Comparison of ENCODE assay signal across 21 cellular contexts in genomic region chr15:36254446-36254845, GRCh38.
DNase-seq lines count a peak whose midpoint lies in the region; ATAC-seq and TF ChIP-seq lines count a peak whose summit lies in the region.
"Had no signal": no experiment of that assay in that cellular context is flagged by ENCODE, and none has a peak within 500 bp of the region (broad histone marks: within the 10 kb centered on the region; RNA-seq: fewer than 3 reads in every experiment).

No MANE protein-coding gene starts in this region.

- TF ChIP-seq CTCF in HEK293 (tag by site-specific recombination; IDR thresholded peaks at IDR 0.05) (no peak), fibroblast of villous mesenchyme (IDR thresholded peaks at IDR 0.05; ENCODE audit: insufficient read depth, low read depth, low read length) (no peak), type B pancreatic cell (conservative IDR thresholded peaks at IDR 0.05) (no peak)

- CTCF ChIA-PET in HEK293 (lab: Yijun Ruan, JAX) = no interaction called here
- CTCF ChIA-PET in activated CD4-positive, alpha-beta T cell treated with anti-CD3 and anti-CD28 coated beads for 36 hours (lab: Charles Lee) = no interaction called here

- H3K27me3 Mint-ChIP-seq in type B pancreatic cell = no peaks in the 10 kb centered on the region
- H3K27me3 Mint-ChIP-seq in activated CD4-positive, alpha-beta T cell treated with anti-CD3 and anti-CD28 coated beads for 36 hours = no peaks in the 10 kb centered on the region
- H3K27me3 Mint-ChIP-seq: CD8-positive, alpha-beta memory T cell had no signal

- intact Hi-C loops in activated CD4-positive, alpha-beta T cell treated with anti-CD3 and anti-CD28 coated beads for 36 hours (cut with DNase I, micrococcal nuclease) = no loop called here

- peak overlapping the region; percentile 9 for H3K27ac Mint-ChIP-seq in type B pancreatic cell
- no peak overlapping the region for H3K27ac Mint-ChIP-seq in activated CD4-positive, alpha-beta T cell treated with anti-CD3 and anti-CD28 coated beads for 36 hours
- H3K27ac Mint-ChIP-seq: CD8-positive, alpha-beta memory T cell; H9 had no signal

- no peak overlapping the region for H3K27ac ChIP-seq in HEK293 (ENCODE audit: extremely low read depth, low read depth, low read length)
- H3K27ac ChIP-seq: 22Rv1, C4-2B, KMS-11, SJSA1 had no signal

- no peaks in the 10 kb centered on the region for H3K36me3 ChIP-seq in HEK293 (ENCODE audit: control insufficient read depth in 2 of 2, insufficient read depth in 1 of 2, low read length in 2 of 2)
- H3K36me3 ChIP-seq: SJSA1 had no signal

- H3K9me3 Mint-ChIP-seq in type B pancreatic cell = peaks cover 5% of the 10 kb centered on the region
- no peaks in the 10 kb centered on the region for H3K9me3 Mint-ChIP-seq in activated CD4-positive, alpha-beta T cell treated with anti-CD3 and anti-CD28 coated beads for 36 hours (ENCODE audit: low read depth)
- H3K9me3 Mint-ChIP-seq: H9 had no signal

- peaks cover 30% of the 10 kb centered on the region for H3K4me1 Mint-ChIP-seq in type B pancreatic cell (ENCODE audit: unreplicated experiment)
- H3K4me1 Mint-ChIP-seq in activated CD4-positive, alpha-beta T cell treated with anti-CD3 and anti-CD28 coated beads for 36 hours = no peaks in the 10 kb centered on the region
- H3K4me1 Mint-ChIP-seq: CD8-positive, alpha-beta memory T cell had no signal

- H3K9me3 ChIP-seq in HEK293 (ENCODE audit: control insufficient read depth, insufficient read depth, low read depth, low read length) = no peaks in the 10 kb centered on the region

- no peaks in the 10 kb centered on the region for H3K4me1 ChIP-seq in HEK293 (ENCODE audit: control insufficient read depth, insufficient read depth, low read length)
- H3K4me1 ChIP-seq: SJSA1 had no signal

- POLR2A ChIA-PET in HEK293 (lab: Yijun Ruan, JAX) = no interaction called here
- POLR2A ChIA-PET in activated CD4-positive, alpha-beta T cell treated with anti-CD3 and anti-CD28 coated beads for 36 hours (lab: Charles Lee) = no interaction called here

- H3K4me3 ChIP-seq in HEK293 (ENCODE audit: low read depth, low read length) (no peak overlapping the region), fibroblast of villous mesenchyme (ENCODE audit: low read depth, low read length) (no peak overlapping the region)
- H3K4me3 ChIP-seq: SJSA1 had no signal

- H3K36me3 Mint-ChIP-seq in type B pancreatic cell = no peaks in the 10 kb centered on the region
- H3K36me3 Mint-ChIP-seq in activated CD4-positive, alpha-beta T cell treated with anti-CD3 and anti-CD28 coated beads for 36 hours (ENCODE audit: low read depth) = no peaks in the 10 kb centered on the region
- H3K36me3 Mint-ChIP-seq: CD8-positive, alpha-beta memory T cell had no signal

- peak; percentile 15 for DNase-seq in DMS79 treated with DMSO at 0.1 percent for 48 hours (lab: John Stamatoyannopoulos, UW)
- no peak for DNase-seq in DMS79 (lab: John Stamatoyannopoulos, UW)
- peak; percentile 50 for DNase-seq in fibroblast of villous mesenchyme (ENCODE audit: low read depth)
- no peak for DNase-seq in type B pancreatic cell (ENCODE audit: extremely low spot score, unreplicated experiment)
- no peak for DNase-seq in activated CD4-positive, alpha-beta T cell treated with anti-CD3 and anti-CD28 coated beads for 36 hours
- DNase-seq: AML-193; Calu3; CD8-positive, alpha-beta memory T cell; H9; NCI-H1105; NCI-H146; NCI-H2029; NCI-H2171 treated with DMSO at 0.1 percent for 48 hours; NCI-H526 had no signal

- ATAC-seq in GM18517 (IDR thresholded peaks at IDR 0.05; ENCODE audit: unreplicated experiment) (no peak), HG03571 (IDR thresholded peaks at IDR 0.05; ENCODE audit: unreplicated experiment) (no peak)
- no peak for ATAC-seq in activated CD4-positive, alpha-beta T cell treated with anti-CD3 and anti-CD28 coated beads for 36 hours

- H3K4me3 Mint-ChIP-seq in type B pancreatic cell = no peak overlapping the region
- no peak overlapping the region for H3K4me3 Mint-ChIP-seq in activated CD4-positive, alpha-beta T cell treated with anti-CD3 and anti-CD28 coated beads for 36 hours
- H3K4me3 Mint-ChIP-seq: CD8-positive, alpha-beta memory T cell; H9 had no signal

TF ChIP-seq in HEK293, 187 proteins besides CTCF, POLR2A, EP300 and RAD21:
- TF ChIP-seq ZNF670 (tag by site-specific recombination; IDR thresholded peaks at IDR 0.05; ENCODE audit: low read depth) (no peak), ZNF518A (tag by site-specific recombination; conservative IDR thresholded peaks at IDR 0.05; ENCODE audit: low read depth) (no peak), PRDM6 (tag by site-specific recombination; IDR thresholded peaks at IDR 0.05) (0 out of 2 replicates have a peak, but pooled peaks have one; percentile 23)

Comparison
In these comparisons a context has a peak if more than half of its experiments do, and no peak if none do; other contexts are left out.
1. DNase-seq: peak in DMS79 treated with DMSO at 0.1 percent for 48 hours (single experiment) and fibroblast of villous mesenchyme (single experiment); none in DMS79 (single experiment), type B pancreatic cell (single experiment) and activated CD4-positive, alpha-beta T cell treated with anti-CD3 and anti-CD28 coated beads for 36 hours (single experiment).